In genomic region chr1:33010946-33011731, GRCh38 we compare ENCODE assay signal across 1 cellular context.
TF ChIP-seq lines count a peak whose summit lies in the region.

No MANE protein-coding gene starts in this region.

TF ChIP-seq in liver, 16 proteins besides CTCF, POLR2A, EP300 and RAD21 (continued from another document):
- TF ChIP-seq RXRA (IDR thresholded peaks at IDR 0.05): peak; percentile 87 to 96
